In genomic region chr10:30374353-30374752, GRCh38 we compare ENCODE assay signal across 16 cellular contexts. TPM values are rescaled to one million over a fixed set of nuclear protein-coding genes. Genes with fewer than 3 reads are reported as not detected.
DNase-seq lines count a peak whose midpoint lies in the region; ATAC-seq and TF ChIP-seq lines count a peak whose summit lies in the region.
"Had no signal": no experiment of that assay in that cellular context is flagged by ENCODE, and none has a peak within 500 bp of the region (broad histone marks: within the 10 kb centered on the region; RNA-seq: fewer than 3 reads in every experiment).

No MANE protein-coding gene starts in this region.

- H3K18ac ChIP-seq in IMR-90 (ENCODE audit: low read depth, low read length): no peak overlapping the region

- no peak for TF ChIP-seq POLR2A in IMR-90 (IDR thresholded peaks at IDR 0.05; ENCODE audit: low read depth, low read length)

- 83% methylated on average over 2 of the region's 6 CpGs; no CpG with 5 or more reads in 1 of the 2 experiments for WGBS in IMR-90 (ENCODE audit: extremely low coverage in 2 of 2, insufficient read length in 1 of 2), 2 experiments
- WGBS in iPS DF 6.9 (ENCODE audit: insufficient coverage, insufficient read length): no CpG with 5 or more reads among the region's 6 CpGs

- H3K4ac ChIP-seq in IMR-90 (ENCODE audit: low read depth, low read length): no peak overlapping the region

- no peaks in the 10 kb centered on the region for H3K9me1 ChIP-seq in IMR-90 (ENCODE audit: insufficient read depth, low read length)

- H2AK9ac ChIP-seq in IMR-90 (replicated peaks; ENCODE audit: low read depth, low read length, poor library complexity): no peak overlapping the region

- H2BK120ac ChIP-seq in IMR-90 (ENCODE audit: low read depth, low read length): no peak overlapping the region

- no peaks in the 10 kb centered on the region for H3K9me3 ChIP-seq in IMR-90 (ENCODE audit: control insufficient read depth, insufficient read depth, low read length)
- no peaks in the 10 kb centered on the region for H3K9me3 ChIP-seq in iPS DF 6.9 (ENCODE audit: control insufficient read depth, insufficient read depth, low read length)
- H3K9me3 ChIP-seq: right atrium auricular region, upper lobe of right lung had no signal

- H3K4me3 ChIP-seq in IMR-90 (ENCODE audit: insufficient read depth, low read depth, low read length): no peak overlapping the region
- H3K4me3 ChIP-seq in iPS DF 6.9 (ENCODE audit: low read length): no peak overlapping the region
- H3K4me3 ChIP-seq: right atrium auricular region, upper lobe of right lung had no signal

- POLR2A ChIA-PET in IMR-90 (lab: Charles Lee; ENCODE audit: unreplicated experiment) (no interaction called here), GM10248 (lab: Yijun Ruan, JAX) (no interaction called here)

- in situ Hi-C loops in IMR-90 (cut with MboI; ENCODE audit: low sequenced_read_pairs) (no loop called here), SK-MEL-5 (cut with HindIII; ENCODE audit: low pct_unique_long_range_greater_than_20kb, low sequenced_read_pairs) (no loop called here)

- no peak overlapping the region for H3K27ac ChIP-seq in IMR-90 (ENCODE audit: insufficient read depth, low read length)
- no peak overlapping the region for H3K27ac ChIP-seq in iPS DF 6.9 (ENCODE audit: low read length)
- H3K27ac ChIP-seq: 22Rv1, right atrium auricular region, upper lobe of right lung had no signal

- H3K9ac ChIP-seq in IMR-90 (ENCODE audit: low read depth, low read length): no peak overlapping the region

- no peak overlapping the region for H3K14ac ChIP-seq in IMR-90 (replicated peaks; ENCODE audit: low read depth, low read length)

- DNase-seq in DMS53 (lab: John Stamatoyannopoulos, UW) (peak; percentile 50), DMS53 treated with DMSO at 0.1 percent for 48 hours (lab: John Stamatoyannopoulos, UW; ENCODE audit: unreplicated experiment) (no peak), IMR-90 (no peak), SK-MEL-5 (ENCODE audit: low read depth, low spot score) (peak; percentile 46), iPS DF 6.9 (ENCODE audit: low read depth, low spot score) (peak; percentile 85), NCI-H146 treated with DMSO at 0.1 percent for 48 hours (lab: John Stamatoyannopoulos, UW; ENCODE audit: unreplicated experiment) (no peak), GM10248 (ENCODE audit: extremely low spot score) (no peak), DMS 273 (lab: John Stamatoyannopoulos, UW; ENCODE audit: unreplicated experiment) (no peak)
- DNase-seq: dermis blood vessel endothelial cell, GF-D8, NCI-H187 treated with DMSO at 0.1 percent for 48 hours, NCI-H774 had no signal

- H3K4me1 ChIP-seq in IMR-90 (ENCODE audit: control insufficient read depth, insufficient read depth, low read length) (peaks cover 2% of the 10 kb centered on the region; the same call in 1 of the 2 replicates), iPS DF 6.9 (ENCODE audit: control insufficient read depth, insufficient read depth, low read length) (peaks cover 5% of the 10 kb centered on the region; the same call in 1 of the 2 replicates)
- H3K4me1 ChIP-seq: right atrium auricular region, upper lobe of right lung had no signal

- no peak for TF ChIP-seq RAD21 in IMR-90 (IDR thresholded peaks at IDR 0.05; ENCODE audit: low read length)

- no peak overlapping the region for H2BK20ac ChIP-seq in IMR-90 (ENCODE audit: low read depth, low read length)

- intact Hi-C loops in IMR-90 (cut with micrococcal nuclease): no loop called here

- H4K20me1 ChIP-seq in IMR-90 (ENCODE audit: insufficient read depth, low read length): no peaks in the 10 kb centered on the region

- BruUV-seq in IMR-90 (replicated peaks; lab: Mats Ljungman, UMichigan): no TSS peak

- H3K4me2 ChIP-seq in IMR-90 (ENCODE audit: low read depth, low read length): no peak overlapping the region

- TF ChIP-seq CTCF in IMR-90 (conservative IDR thresholded peaks at IDR 0.05; ENCODE audit: low read depth, low read length) (no peak), GM10248 (IDR thresholded peaks at IDR 0.05; ENCODE audit: control extremely low read depth, extremely low read depth, low read depth, missing control alignments) (no peak)

- no peaks in the 10 kb centered on the region for H3K79me1 ChIP-seq in IMR-90 (ENCODE audit: low read depth in 1 of 2, low read length in 2 of 2)

- no peak overlapping the region for H2AK5ac ChIP-seq in IMR-90 (ENCODE audit: low read depth, low read length)

- dilution Hi-C loops in IMR-90 (cut with HindIII; ENCODE audit: low sequenced_read_pairs, unreplicated experiment): no loop called here

- H4K8ac ChIP-seq in IMR-90 (ENCODE audit: low read depth in 2 of 2, low read length in 2 of 2): no peak overlapping the region

- H4K5ac ChIP-seq in IMR-90 (ENCODE audit: low read depth, low read length): no peak overlapping the region

- H3K23ac ChIP-seq in IMR-90 (ENCODE audit: low read depth, low read length): no peak overlapping the region

- no peak overlapping the region for H2AFZ ChIP-seq in IMR-90 (replicated peaks; ENCODE audit: low read length, poor library complexity)

- H3K27me3 ChIP-seq in IMR-90 (ENCODE audit: control insufficient read depth, insufficient read depth, low read length): peaks cover 31% of the 10 kb centered on the region
- no peaks in the 10 kb centered on the region for H3K27me3 ChIP-seq in iPS DF 6.9 (ENCODE audit: control insufficient read depth, insufficient read depth, low read length)
- H3K27me3 ChIP-seq: right atrium auricular region, upper lobe of right lung had no signal

- no peaks in the 10 kb centered on the region for H3K36me3 ChIP-seq in IMR-90 (ENCODE audit: control insufficient read depth, insufficient read depth, low read length)
- no peaks in the 10 kb centered on the region for H3K36me3 ChIP-seq in iPS DF 6.9 (ENCODE audit: control insufficient read depth, insufficient read depth, low read length)
- H3K36me3 ChIP-seq: right atrium auricular region, upper lobe of right lung had no signal

- ATAC-seq in IMR-90 (ENCODE audit: low read depth): no peak
- ATAC-seq: Right ventricle myocardium inferior had no signal

- no peak overlapping the region for H4K91ac ChIP-seq in IMR-90 (ENCODE audit: insufficient read depth, low read depth, low read length)

- no peak overlapping the region for H3K56ac ChIP-seq in IMR-90 (ENCODE audit: extremely low read depth, insufficient read depth, low read length)

- no peak overlapping the region for H2BK15ac ChIP-seq in IMR-90 (ENCODE audit: low read depth, low read length)

- CTCF ChIA-PET in IMR-90 (lab: Yijun Ruan, JAX): no interaction called here
- CTCF ChIA-PET in GM10248 (lab: Yijun Ruan, JAX): interaction anchor here (1.1 to 1.9 kb wide), 5 partner anchors 10 to 266 kb away, joined by 3 to 12 read pairs (median 5); no protein-coding TSS in a partner anchor

- no peak overlapping the region for H2BK5ac ChIP-seq in IMR-90 (ENCODE audit: low read depth, low read length, poor library complexity, severe bottlenecking)

TF ChIP-seq in IMR-90, 13 proteins besides CTCF, POLR2A, EP300 and RAD21:
- TF ChIP-seq ELK1 (IDR thresholded peaks at IDR 0.05; ENCODE audit: borderline replicate concordance, low read depth, low read length): no peak
- no peak for TF ChIP-seq SMC3 (IDR thresholded peaks at IDR 0.05; ENCODE audit: low read depth, low read length)
- TF ChIP-seq CEBPB (IDR thresholded peaks at IDR 0.05; ENCODE audit: low read depth, low read length): peak; percentile 43; the same call in 1 of the 2 replicates

RNA-seq across cellular contexts. Expression of gene MTPAP, which starts 25.3 kb away (rescaled TPM):
- total RNA-seq in IMR-90 (2012; rRNA removed): 21.0 and 23.3 TPM in 2 replicates
- polyA plus RNA-seq in IMR-90 (2012; rRNA removed): 5.2 and 7.8 TPM in 2 replicates
- polyA plus RNA-seq in IMR-90 (2012; cell fraction: cytosol; rRNA removed): 0.84 and 1.1 TPM in 2 replicates
- 1.1 and 8.7 TPM in 2 replicates for polyA plus RNA-seq in IMR-90 (2012; cell fraction: nucleus; rRNA removed; ENCODE audit: low replicate concordance)
- 24.8 and 26.5 TPM in 2 replicates for total RNA-seq in SK-MEL-5 (2014; rRNA removed; shearing (Covaris generic))
- polyA plus RNA-seq in SK-MEL-5 (2015; cell fraction: cytosol; rRNA removed): 7.7 and 13.5 TPM in 2 replicates
- polyA plus RNA-seq in SK-MEL-5 (2015; cell fraction: nucleus; rRNA removed): 16.2 and 27.6 TPM in 2 replicates

RNA-seq across cellular contexts. Expression of gene MAP3K8, which starts 59.6 kb away (rescaled TPM):
- 1.8 and 3.9 TPM in 2 replicates for total RNA-seq in IMR-90 (2012; rRNA removed)
- polyA plus RNA-seq in IMR-90 (2012; rRNA removed): 2.6 and 2.8 TPM in 2 replicates
- polyA plus RNA-seq in IMR-90 (2012; cell fraction: cytosol; rRNA removed): 0.93 and 1.6 TPM in 2 replicates
- polyA plus RNA-seq in IMR-90 (2012; cell fraction: nucleus; rRNA removed; ENCODE audit: low replicate concordance): 2.8 and 29.4 TPM in 2 replicates
- total RNA-seq in SK-MEL-5 (2014; rRNA removed; shearing (Covaris generic)): 0.32 and 0.67 TPM in 2 replicates
- polyA plus RNA-seq in SK-MEL-5 (2015; cell fraction: cytosol; rRNA removed): 0.80 and 4.2 TPM in 2 replicates
- polyA plus RNA-seq in SK-MEL-5 (2015; cell fraction: nucleus; rRNA removed): 7.2 TPM in 2 replicates

Comparison
In these comparisons a context has a peak if more than half of its experiments do, and no peak if none do; other contexts are left out.
1. DNase-seq: peak in DMS53 (single experiment), SK-MEL-5 (single experiment) and iPS DF 6.9 (single experiment); none in DMS53 treated with DMSO at 0.1 percent for 48 hours (single experiment), IMR-90 (single experiment), NCI-H146 treated with DMSO at 0.1 percent for 48 hours (single experiment), GM10248 (single experiment) and DMS 273 (single experiment).